ENCODE assay signal across 19 cellular contexts in genomic region chr19:38944981-38945506, GRCh38. TPM values are rescaled to one million over a fixed set of nuclear protein-coding genes. Genes with fewer than 3 reads are reported as not detected.
A peak's percentile ranks its signal among the peaks of the same experiment; 100 is the strongest.
DNase-seq lines count a peak whose midpoint lies in the region; ATAC-seq and TF ChIP-seq lines count a peak whose summit lies in the region.
"Had no signal": no experiment of that assay in that cellular context is flagged by ENCODE, and none has a peak within 500 bp of the region (broad histone marks: within the 10 kb centered on the region; RNA-seq: fewer than 3 reads in every experiment).

No MANE protein-coding gene starts in this region.

- H3K9me3 ChIP-seq in Panc1 (ENCODE audit: control insufficient read depth, insufficient read depth, low read depth, low read length): no peaks in the 10 kb centered on the region
- H3K9me3 ChIP-seq: gastrocnemius medialis had no signal

- no TSS peak for BruUV-seq in Panc1 (replicated peaks; lab: Mats Ljungman, UMichigan)

- CTCF ChIA-PET in Panc1 (lab: Charles Lee): interaction anchor here (0.6 to 1.3 kb wide), 2 partner anchors 13 to 15 kb away, joined by 3 to 14 read pairs; partner anchors contain the start of genes MRPS12 and SARS2

- H3K36me3 Mint-ChIP-seq in nephron progenitor cell (ENCODE audit: low read depth) (peaks cover 49% of the 10 kb centered on the region), immature natural killer cell (no peaks in the 10 kb centered on the region)
- H3K36me3 Mint-ChIP-seq: IgD-negative memory B cell, memory B cell had no signal

- H3K27ac Mint-ChIP-seq in nephron progenitor cell (no peak overlapping the region), immature natural killer cell (no peak overlapping the region)
- H3K27ac Mint-ChIP-seq: IgD-negative memory B cell; memory B cell; stimulated activated naive B cell treated with anti-CD40 and anti-IgM and Interleukin-4, amounts not matched to agents 10 μg/mL and 1 μg/mL and 100 μg/mL, for 72 hours had no signal

- H3K4me1 Mint-ChIP-seq in nephron progenitor cell (peaks cover 24% of the 10 kb centered on the region), immature natural killer cell (peaks cover 0 to 8% of the 10 kb centered on the region in 2 donors)

- H3K9me3 Mint-ChIP-seq in nephron progenitor cell (peaks cover 4% of the 10 kb centered on the region), immature natural killer cell (no peaks in the 10 kb centered on the region)
- H3K9me3 Mint-ChIP-seq: memory B cell had no signal

- H3K27me3 Mint-ChIP-seq in nephron progenitor cell (ENCODE audit: low read depth, poor library complexity) (no peaks in the 10 kb centered on the region), immature natural killer cell (ENCODE audit: low read depth in 3 of 3) (peaks cover 4 to 7% (median 5%) of the 10 kb centered on the region in 3 donors)

- H3K27me3 ChIP-seq in Panc1 (ENCODE audit: control insufficient read depth, insufficient read depth, low read length): no peaks in the 10 kb centered on the region
- H3K27me3 ChIP-seq: dorsolateral prefrontal cortex had no signal

- H3K4me3 Mint-ChIP-seq in nephron progenitor cell (no peak overlapping the region), immature natural killer cell (no peak overlapping the region)
- H3K4me3 Mint-ChIP-seq: IgD-negative memory B cell; memory B cell; stimulated activated naive B cell treated with anti-CD40 and anti-IgM and Interleukin-4, amounts not matched to agents 10 μg/mL and 1 μg/mL and 100 μg/mL, for 72 hours had no signal

- POLR2A ChIA-PET in Panc1 (lab: Charles Lee): no interaction called here

- intact Hi-C loops in Panc1 (cut with micrococcal nuclease; ENCODE audit: unreplicated experiment): loop anchor here (10.0 kb wide), 1 partner anchor 390 kb away; the partner anchor contains the start of gene GMFG

- H3K36me3 ChIP-seq in Panc1 (ENCODE audit: control insufficient read depth, insufficient read depth, low read length): peaks cover 13% of the 10 kb centered on the region
- H3K36me3 ChIP-seq: gastrocnemius medialis had no signal

- H3K4me3 ChIP-seq in HFF-Myc (replicated peaks; ENCODE audit: low read depth, low read length) (no peak overlapping the region), Panc1 (ENCODE audit: low read depth in 2 of 2, low read length in 2 of 2) (no peak overlapping the region)
- H3K4me3 ChIP-seq: dorsolateral prefrontal cortex, gastrocnemius medialis had no signal

- ATAC-seq in Panc1 (peak; percentile 17), HG02623 (IDR thresholded peaks at IDR 0.05; ENCODE audit: unreplicated experiment) (no peak)
- ATAC-seq: gastrocnemius medialis; sciatic nerve; stimulated activated naive B cell treated with anti-CD40 and anti-IgM and Interleukin-4, amounts not matched to agents 10 μg/mL and 1 μg/mL and 100 μg/mL, for 72 hours had no signal

- in situ Hi-C loops in Panc1 (cut with HindIII; ENCODE audit: low pct_unique_long_range_greater_than_20kb, low sequenced_read_pairs): no loop called here

- TF ChIP-seq CTCF in HFF-Myc (IDR thresholded peaks at IDR 0.05; ENCODE audit: low read depth, low read length, missing control alignments) (no peak), Panc1 (IDR thresholded peaks at IDR 0.05) (no peak), nephron progenitor cell (IDR thresholded peaks at IDR 0.05) (no peak)

- no peaks in the 10 kb centered on the region for H3K4me1 ChIP-seq in Panc1 (ENCODE audit: control insufficient read depth, insufficient read depth, low read length)
- H3K4me1 ChIP-seq: gastrocnemius medialis, parathyroid adenoma had no signal

- no peak overlapping the region for H3K27ac ChIP-seq in Panc1 (ENCODE audit: low read length)
- H3K27ac ChIP-seq: dorsolateral prefrontal cortex, gastrocnemius medialis, parathyroid adenoma had no signal

- DNase-seq in EH (ENCODE audit: low read depth): peak; percentile 11
- DNase-seq in HFF-Myc (ENCODE audit: extremely low read depth, low read depth): peak; percentile 9
- DNase-seq in Panc1 (ENCODE audit: low read depth, low spot score): no peak
- peak; percentile 25 for DNase-seq in nephron progenitor cell
- DNase-seq in NCI-H2171 (lab: John Stamatoyannopoulos, UW): no peak
- no peak for DNase-seq in immature natural killer cell
- DNase-seq: activated CD4-positive, alpha-beta T cell treated with anti-CD3 and anti-CD28 coated beads, Interleukin-2, amount 50 U/mL, for 48 hours; activated naive CD4-positive, alpha-beta T cell; dorsolateral prefrontal cortex; gastrocnemius medialis; stimulated activated naive B cell treated with anti-CD40 and anti-IgM and Interleukin-4, amounts not matched to agents 10 μg/mL and 1 μg/mL and 100 μg/mL, for 72 hours had no signal

RNA-seq across cellular contexts. Expression of gene MRPS12, which starts 14.3 kb away (rescaled TPM):
- 511 TPM for total RNA-seq in Panc1 (2021; ENCODE audit: unreplicated experiment)
- 562 TPM for polyA plus RNA-seq in Panc1 (2012; ENCODE audit: insufficient read length)
- polyA plus RNA-seq in immature natural killer cell: 100 to 1,000 TPM; 120 to 175 (median 127) TPM

RNA-seq across cellular contexts. Expression of gene SARS2, which starts 14.5 kb away (rescaled TPM):
- 186 TPM for total RNA-seq in Panc1 (2021; ENCODE audit: unreplicated experiment)
- polyA plus RNA-seq in Panc1 (2012; ENCODE audit: insufficient read length): 160 TPM
- 10 to 100 TPM; 12.7 to 21.7 (median 19.6) TPM for polyA plus RNA-seq in immature natural killer cell

RNA-seq across cellular contexts. Expression of gene FBXO17, which starts 30.5 kb away (rescaled TPM):
- 411 TPM for total RNA-seq in Panc1 (2021; ENCODE audit: unreplicated experiment)
- polyA plus RNA-seq in Panc1 (2012; ENCODE audit: insufficient read length): 421 TPM
- not detected for polyA plus RNA-seq in immature natural killer cell
- polyA plus RNA-seq: IgD-negative memory B cell had no signal

RNA-seq across cellular contexts. Expression of gene CCER2, which starts 33.1 kb away (rescaled TPM):
- total RNA-seq in Panc1 (2021; ENCODE audit: unreplicated experiment): 1.3 TPM
- 2.1 TPM for polyA plus RNA-seq in Panc1 (2012; ENCODE audit: insufficient read length)
- polyA plus RNA-seq in immature natural killer cell: not detected
- total RNA-seq: cardiac septum, RPMI7951 had no signal
- polyA plus RNA-seq: BJ, IgD-negative memory B cell had no signal

RNA-seq across cellular contexts. Expression of gene NFKBIB, which starts 45.3 kb away (rescaled TPM):
- 185 TPM for total RNA-seq in Panc1 (2021; ENCODE audit: unreplicated experiment)
- polyA plus RNA-seq in Panc1 (2012; ENCODE audit: insufficient read length): 222 TPM
- polyA plus RNA-seq in immature natural killer cell: 10 to 100 TPM; 10.0 to 31.1 (median 24.0) TPM

Comparison
In these comparisons a context has a peak if more than half of its experiments do, and no peak if none do; other contexts are left out.
1. DNase-seq: peak in EH (single experiment), HFF-Myc (single experiment) and nephron progenitor cell (single experiment); none in Panc1 (single experiment), NCI-H2171 (single experiment) and immature natural killer cell (0 of 3).